1 cellular context compared by ENCODE assay signal in genomic region chrX:7110821-7111276, GRCh38.
TF ChIP-seq lines count a peak whose summit lies in the region.

No MANE protein-coding gene starts in this region.

TF ChIP-seq in GM12878, 131 proteins besides CTCF, POLR2A, EP300 and RAD21 (continued from another document and continues in another):
- TF ChIP-seq, protein P1, sequence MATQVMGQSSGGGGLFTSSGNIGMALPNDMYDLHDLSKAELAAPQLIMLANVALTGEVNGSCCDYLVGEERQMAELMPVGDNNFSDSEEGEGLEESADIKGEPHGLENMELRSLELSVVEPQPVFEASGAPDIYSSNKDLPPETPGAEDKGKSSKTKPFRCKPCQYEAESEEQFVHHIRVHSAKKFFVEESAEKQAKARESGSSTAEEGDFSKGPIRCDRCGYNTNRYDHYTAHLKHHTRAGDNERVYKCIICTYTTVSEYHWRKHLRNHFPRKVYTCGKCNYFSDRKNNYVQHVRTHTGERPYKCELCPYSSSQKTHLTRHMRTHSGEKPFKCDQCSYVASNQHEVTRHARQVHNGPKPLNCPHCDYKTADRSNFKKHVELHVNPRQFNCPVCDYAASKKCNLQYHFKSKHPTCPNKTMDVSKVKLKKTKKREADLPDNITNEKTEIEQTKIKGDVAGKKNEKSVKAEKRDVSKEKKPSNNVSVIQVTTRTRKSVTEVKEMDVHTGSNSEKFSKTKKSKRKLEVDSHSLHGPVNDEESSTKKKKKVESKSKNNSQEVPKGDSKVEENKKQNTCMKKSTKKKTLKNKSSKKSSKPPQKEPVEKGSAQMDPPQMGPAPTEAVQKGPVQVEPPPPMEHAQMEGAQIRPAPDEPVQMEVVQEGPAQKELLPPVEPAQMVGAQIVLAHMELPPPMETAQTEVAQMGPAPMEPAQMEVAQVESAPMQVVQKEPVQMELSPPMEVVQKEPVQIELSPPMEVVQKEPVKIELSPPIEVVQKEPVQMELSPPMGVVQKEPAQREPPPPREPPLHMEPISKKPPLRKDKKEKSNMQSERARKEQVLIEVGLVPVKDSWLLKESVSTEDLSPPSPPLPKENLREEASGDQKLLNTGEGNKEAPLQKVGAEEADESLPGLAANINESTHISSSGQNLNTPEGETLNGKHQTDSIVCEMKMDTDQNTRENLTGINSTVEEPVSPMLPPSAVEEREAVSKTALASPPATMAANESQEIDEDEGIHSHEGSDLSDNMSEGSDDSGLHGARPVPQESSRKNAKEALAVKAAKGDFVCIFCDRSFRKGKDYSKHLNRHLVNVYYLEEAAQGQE (IDR thresholded peaks at IDR 0.05; ENCODE audit: low read depth, low read length): no peak
- no peak for TF ChIP-seq TCF7 (IDR thresholded peaks at IDR 0.05; ENCODE audit: borderline replicate concordance)
- no peak for TF ChIP-seq CBX5 (IDR thresholded peaks at IDR 0.05; ENCODE audit: low read depth)
- peak; percentile 88 for TF ChIP-seq MTA2 (IDR thresholded peaks at IDR 0.05; ENCODE audit: low read depth)
- no peak for TF ChIP-seq RB1 (IDR thresholded peaks at IDR 0.05; ENCODE audit: borderline replicate concordance)
- TF ChIP-seq BMI1 (IDR thresholded peaks at IDR 0.05; ENCODE audit: borderline replicate concordance): no peak
- 0 out of 2 replicates have a peak, but pooled peaks have one; percentile 39 for TF ChIP-seq POLR2AphosphoS2 (IDR thresholded peaks at IDR 0.05; ENCODE audit: low read depth, low read length)
- peak; percentile 88 for TF ChIP-seq POLR2AphosphoS5 (IDR thresholded peaks at IDR 0.05; ENCODE audit: low read length)
- TF ChIP-seq EZH2 (IDR thresholded peaks at IDR 0.05; ENCODE audit: borderline replicate concordance, control insufficient read depth, low read depth, low read length): no peak
- TF ChIP-seq NRF1 (conservative IDR thresholded peaks at IDR 0.05; ENCODE audit: low read depth, low read length): no peak
- TF ChIP-seq ZZZ3 (IDR thresholded peaks at IDR 0.05; ENCODE audit: control insufficient read depth, insufficient read length, low read depth): no peak
- TF ChIP-seq, protein P2, sequence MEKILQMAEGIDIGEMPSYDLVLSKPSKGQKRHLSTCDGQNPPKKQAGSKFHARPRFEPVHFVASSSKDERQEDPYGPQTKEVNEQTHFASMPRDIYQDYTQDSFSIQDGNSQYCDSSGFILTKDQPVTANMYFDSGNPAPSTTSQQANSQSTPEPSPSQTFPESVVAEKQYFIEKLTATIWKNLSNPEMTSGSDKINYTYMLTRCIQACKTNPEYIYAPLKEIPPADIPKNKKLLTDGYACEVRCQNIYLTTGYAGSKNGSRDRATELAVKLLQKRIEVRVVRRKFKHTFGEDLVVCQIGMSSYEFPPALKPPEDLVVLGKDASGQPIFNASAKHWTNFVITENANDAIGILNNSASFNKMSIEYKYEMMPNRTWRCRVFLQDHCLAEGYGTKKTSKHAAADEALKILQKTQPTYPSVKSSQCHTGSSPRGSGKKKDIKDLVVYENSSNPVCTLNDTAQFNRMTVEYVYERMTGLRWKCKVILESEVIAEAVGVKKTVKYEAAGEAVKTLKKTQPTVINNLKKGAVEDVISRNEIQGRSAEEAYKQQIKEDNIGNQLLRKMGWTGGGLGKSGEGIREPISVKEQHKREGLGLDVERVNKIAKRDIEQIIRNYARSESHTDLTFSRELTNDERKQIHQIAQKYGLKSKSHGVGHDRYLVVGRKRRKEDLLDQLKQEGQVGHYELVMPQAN (conservative IDR thresholded peaks at IDR 0.05): no peak
- no peak for TF ChIP-seq SIN3A (IDR thresholded peaks at IDR 0.05; ENCODE audit: low read depth, low read length)
- no peak for TF ChIP-seq SUZ12 (IDR thresholded peaks at IDR 0.05; ENCODE audit: unreplicated experiment)
- TF ChIP-seq RELA (IDR thresholded peaks at IDR 0.05; ENCODE audit: borderline replicate concordance, partially characterized antibody): peak; percentile 80
- no peak for TF ChIP-seq CEBPB (IDR thresholded peaks at IDR 0.05; ENCODE audit: borderline replicate concordance in 1 of 2, low read depth in 2 of 2, low read length in 2 of 2)
- no peak for TF ChIP-seq PAX8 (IDR thresholded peaks at IDR 0.05)
- no peak for TF ChIP-seq IRF4 (IDR thresholded peaks at IDR 0.05; ENCODE audit: low read depth, low read length)
- TF ChIP-seq NFXL1 (IDR thresholded peaks at IDR 0.05; ENCODE audit: borderline replicate concordance): no peak
- TF ChIP-seq CBX3 (IDR thresholded peaks at IDR 0.05; ENCODE audit: borderline replicate concordance, low read depth): no peak
- 0 out of 2 replicates have a peak, but pooled peaks have one; percentile 15 for TF ChIP-seq MAX (IDR thresholded peaks at IDR 0.05; ENCODE audit: low read depth, low read length)
- TF ChIP-seq STAT3 (IDR thresholded peaks at IDR 0.05; ENCODE audit: low read depth, low read length): no peak
- TF ChIP-seq WRNIP1 (IDR thresholded peaks at IDR 0.05; ENCODE audit: borderline replicate concordance, low read depth, low read length): no peak
- TF ChIP-seq RBBP5 (conservative IDR thresholded peaks at IDR 0.05): no peak
- no peak for TF ChIP-seq GABPA (IDR thresholded peaks at IDR 0.05; ENCODE audit: low read depth)
- no peak for TF ChIP-seq ASH2L (IDR thresholded peaks at IDR 0.05; ENCODE audit: borderline replicate concordance, low read depth)
- TF ChIP-seq, protein P3, sequence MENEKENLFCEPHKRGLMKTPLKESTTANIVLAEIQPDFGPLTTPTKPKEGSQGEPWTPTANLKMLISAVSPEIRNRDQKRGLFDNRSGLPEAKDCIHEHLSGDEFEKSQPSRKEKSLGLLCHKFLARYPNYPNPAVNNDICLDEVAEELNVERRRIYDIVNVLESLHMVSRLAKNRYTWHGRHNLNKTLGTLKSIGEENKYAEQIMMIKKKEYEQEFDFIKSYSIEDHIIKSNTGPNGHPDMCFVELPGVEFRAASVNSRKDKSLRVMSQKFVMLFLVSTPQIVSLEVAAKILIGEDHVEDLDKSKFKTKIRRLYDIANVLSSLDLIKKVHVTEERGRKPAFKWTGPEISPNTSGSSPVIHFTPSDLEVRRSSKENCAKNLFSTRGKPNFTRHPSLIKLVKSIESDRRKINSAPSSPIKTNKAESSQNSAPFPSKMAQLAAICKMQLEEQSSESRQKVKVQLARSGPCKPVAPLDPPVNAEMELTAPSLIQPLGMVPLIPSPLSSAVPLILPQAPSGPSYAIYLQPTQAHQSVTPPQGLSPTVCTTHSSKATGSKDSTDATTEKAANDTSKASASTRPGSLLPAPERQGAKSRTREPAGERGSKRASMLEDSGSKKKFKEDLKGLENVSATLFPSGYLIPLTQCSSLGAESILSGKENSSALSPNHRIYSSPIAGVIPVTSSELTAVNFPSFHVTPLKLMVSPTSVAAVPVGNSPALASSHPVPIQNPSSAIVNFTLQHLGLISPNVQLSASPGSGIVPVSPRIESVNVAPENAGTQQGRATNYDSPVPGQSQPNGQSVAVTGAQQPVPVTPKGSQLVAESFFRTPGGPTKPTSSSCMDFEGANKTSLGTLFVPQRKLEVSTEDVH (IDR thresholded peaks at IDR 0.05; ENCODE audit: low read depth, partially characterized antibody): no peak
- TF ChIP-seq GATAD2B (conservative IDR thresholded peaks at IDR 0.05; ENCODE audit: low read depth): peak; percentile 72; the same call in 1 of the 2 replicates
- no peak for TF ChIP-seq HDAC2 (IDR thresholded peaks at IDR 0.05)
- no peak for TF ChIP-seq SIX5 (IDR thresholded peaks at IDR 0.05; ENCODE audit: low read depth, low read length, severe bottlenecking)
- TF ChIP-seq ZNF274 (IDR thresholded peaks at IDR 0.05; ENCODE audit: insufficient read depth, insufficient read length): no peak
- no peak for TF ChIP-seq YBX1 (IDR thresholded peaks at IDR 0.05)
- TF ChIP-seq CHD4 (IDR thresholded peaks at IDR 0.05): no peak
- TF ChIP-seq SRF (IDR thresholded peaks at IDR 0.05; ENCODE audit: low read depth in 2 of 2, low read length in 2 of 2): no peak
- TF ChIP-seq CREM (IDR thresholded peaks at IDR 0.05; ENCODE audit: low read depth): peak; percentile 52; the same call in 1 of the 2 replicates
- TF ChIP-seq SP1 (IDR thresholded peaks at IDR 0.05; ENCODE audit: low read depth, low read length): peak; percentile 12
- TF ChIP-seq BCL11A (IDR thresholded peaks at IDR 0.05; ENCODE audit: low read depth, low read length): 0 out of 2 replicates have a peak, but pooled peaks have one; percentile 6
- TF ChIP-seq, protein P4, sequence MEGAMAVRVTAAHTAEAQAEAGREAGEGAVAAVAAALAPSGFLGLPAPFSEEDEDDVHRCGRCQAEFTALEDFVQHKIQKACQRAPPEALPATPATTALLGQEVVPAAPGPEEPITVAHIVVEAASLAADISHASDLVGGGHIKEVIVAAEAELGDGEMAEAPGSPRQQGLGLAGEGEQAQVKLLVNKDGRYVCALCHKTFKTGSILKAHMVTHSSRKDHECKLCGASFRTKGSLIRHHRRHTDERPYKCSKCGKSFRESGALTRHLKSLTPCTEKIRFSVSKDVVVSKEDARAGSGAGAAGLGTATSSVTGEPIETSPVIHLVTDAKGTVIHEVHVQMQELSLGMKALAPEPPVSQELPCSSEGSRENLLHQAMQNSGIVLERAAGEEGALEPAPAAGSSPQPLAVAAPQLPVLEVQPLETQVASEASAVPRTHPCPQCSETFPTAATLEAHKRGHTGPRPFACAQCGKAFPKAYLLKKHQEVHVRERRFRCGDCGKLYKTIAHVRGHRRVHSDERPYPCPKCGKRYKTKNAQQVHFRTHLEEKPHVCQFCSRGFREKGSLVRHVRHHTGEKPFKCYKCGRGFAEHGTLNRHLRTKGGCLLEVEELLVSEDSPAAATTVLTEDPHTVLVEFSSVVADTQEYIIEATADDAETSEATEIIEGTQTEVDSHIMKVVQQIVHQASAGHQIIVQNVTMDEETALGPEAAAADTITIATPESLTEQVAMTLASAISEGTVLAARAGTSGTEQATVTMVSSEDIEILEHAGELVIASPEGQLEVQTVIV (IDR thresholded peaks at IDR 0.05; ENCODE audit: borderline replicate concordance, partially characterized antibody): no peak
- TF ChIP-seq, protein P5, sequence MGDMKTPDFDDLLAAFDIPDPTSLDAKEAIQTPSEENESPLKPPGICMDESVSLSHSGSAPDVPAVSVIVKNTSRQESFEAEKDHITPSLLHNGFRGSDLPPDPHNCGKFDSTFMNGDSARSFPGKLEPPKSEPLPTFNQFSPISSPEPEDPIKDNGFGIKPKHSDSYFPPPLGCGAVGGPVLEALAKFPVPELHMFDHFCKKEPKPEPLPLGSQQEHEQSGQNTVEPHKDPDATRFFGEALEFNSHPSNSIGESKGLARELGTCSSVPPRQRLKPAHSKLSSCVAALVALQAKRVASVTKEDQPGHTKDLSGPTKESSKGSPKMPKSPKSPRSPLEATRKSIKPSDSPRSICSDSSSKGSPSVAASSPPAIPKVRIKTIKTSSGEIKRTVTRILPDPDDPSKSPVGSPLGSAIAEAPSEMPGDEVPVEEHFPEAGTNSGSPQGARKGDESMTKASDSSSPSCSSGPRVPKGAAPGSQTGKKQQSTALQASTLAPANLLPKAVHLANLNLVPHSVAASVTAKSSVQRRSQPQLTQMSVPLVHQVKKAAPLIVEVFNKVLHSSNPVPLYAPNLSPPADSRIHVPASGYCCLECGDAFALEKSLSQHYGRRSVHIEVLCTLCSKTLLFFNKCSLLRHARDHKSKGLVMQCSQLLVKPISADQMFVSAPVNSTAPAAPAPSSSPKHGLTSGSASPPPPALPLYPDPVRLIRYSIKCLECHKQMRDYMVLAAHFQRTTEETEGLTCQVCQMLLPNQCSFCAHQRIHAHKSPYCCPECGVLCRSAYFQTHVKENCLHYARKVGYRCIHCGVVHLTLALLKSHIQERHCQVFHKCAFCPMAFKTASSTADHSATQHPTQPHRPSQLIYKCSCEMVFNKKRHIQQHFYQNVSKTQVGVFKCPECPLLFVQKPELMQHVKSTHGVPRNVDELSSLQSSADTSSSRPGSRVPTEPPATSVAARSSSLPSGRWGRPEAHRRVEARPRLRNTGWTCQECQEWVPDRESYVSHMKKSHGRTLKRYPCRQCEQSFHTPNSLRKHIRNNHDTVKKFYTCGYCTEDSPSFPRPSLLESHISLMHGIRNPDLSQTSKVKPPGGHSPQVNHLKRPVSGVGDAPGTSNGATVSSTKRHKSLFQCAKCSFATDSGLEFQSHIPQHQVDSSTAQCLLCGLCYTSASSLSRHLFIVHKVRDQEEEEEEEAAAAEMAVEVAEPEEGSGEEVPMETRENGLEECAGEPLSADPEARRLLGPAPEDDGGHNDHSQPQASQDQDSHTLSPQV (IDR thresholded peaks at IDR 0.05): peak; percentile 99
- TF ChIP-seq ETV6 (conservative IDR thresholded peaks at IDR 0.05 in 1 of 2, IDR thresholded peaks at IDR 0.05 in 1 of 2; ENCODE audit: borderline replicate concordance in 1 of 2, low read depth in 1 of 2): no peak; a peak in 1 of 4 replicates
- TF ChIP-seq KLF5 (IDR thresholded peaks at IDR 0.05; ENCODE audit: partially characterized antibody): no peak
- no peak for TF ChIP-seq ZSCAN29 (IDR thresholded peaks at IDR 0.05)
- TF ChIP-seq MYB (IDR thresholded peaks at IDR 0.05; ENCODE audit: borderline replicate concordance, low read depth, low read length): peak; percentile 89
- no peak for TF ChIP-seq SPI1 (IDR thresholded peaks at IDR 0.05; ENCODE audit: borderline replicate concordance, insufficient read depth, low read depth, low read length)
- peak; percentile 100 for TF ChIP-seq ZNF687 (IDR thresholded peaks at IDR 0.05)
- TF ChIP-seq JUNB (IDR thresholded peaks at IDR 0.05): no peak
- TF ChIP-seq ZNF384 (IDR thresholded peaks at IDR 0.05; ENCODE audit: borderline replicate concordance, low read depth, low read length): no peak
- no peak for TF ChIP-seq ZNF24 (IDR thresholded peaks at IDR 0.05)
- peak; percentile 90 for TF ChIP-seq CHD2 (IDR thresholded peaks at IDR 0.05; ENCODE audit: borderline replicate concordance, low read depth, low read length)
